Comparison of ENCODE assay signal across 12 cellular contexts in the genomic region with DNA sequence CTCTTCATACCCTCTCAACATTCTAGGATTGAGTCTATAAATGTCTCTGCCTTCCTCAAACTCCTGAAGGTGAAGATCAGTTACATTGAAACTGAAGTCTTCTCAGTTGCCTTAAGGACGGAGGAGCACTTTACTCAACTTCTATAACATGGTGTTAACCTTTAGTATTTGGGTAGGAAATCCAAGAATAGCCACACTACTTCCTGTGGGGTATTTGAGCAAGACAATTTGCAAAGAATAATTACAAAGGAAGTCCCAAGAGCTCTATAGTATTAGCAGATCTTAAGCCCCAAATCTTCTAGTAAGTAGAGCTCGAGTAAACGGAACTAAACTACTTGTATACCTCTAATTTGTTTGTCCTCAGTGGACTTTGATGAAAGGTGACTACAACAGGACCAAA.
DNase-seq lines count a peak whose midpoint lies in the region; ATAC-seq lines count a peak whose summit lies in the region.
"Had no signal": no experiment of that assay in that cellular context is flagged by ENCODE, and none has a peak within 500 bp of the region (broad histone marks: within the 10 kb centered on the region; RNA-seq: fewer than 3 reads in every experiment).

No MANE protein-coding gene starts in this region.

- H3K4me3 Mint-ChIP-seq in stimulated activated naive CD8-positive, alpha-beta T cell treated with anti-CD3 and anti-CD28 coated beads, Interleukin-15, amount 100 ng/mL, for 72 hours, result peak overlapping the region in 1 of 2 donors; percentile 41
- peak overlapping the region in 2 of 3 donors; percentile 28 to 47 for H3K4me3 Mint-ChIP-seq in T-cell
- H3K4me3 Mint-ChIP-seq in stimulated activated naive CD8-positive, alpha-beta T cell treated with anti-CD3 and anti-CD28 coated beads, Interleukin-15, Interleukin-2, amounts not matched to agents 100 ng/mL and 50 ng/mL, for 24 hours, result peak overlapping the region; percentile 30

- H3K4me1 Mint-ChIP-seq in stimulated activated naive CD8-positive, alpha-beta T cell treated with anti-CD3 and anti-CD28 coated beads, Interleukin-15, amount 100 ng/mL, for 72 hours, result peaks cover 21% of the 10 kb centered on the region
- H3K4me1 Mint-ChIP-seq in T-cell, result peaks cover 27 to 48% (median 43%) of the 10 kb centered on the region in 3 donors
- peaks cover 27% of the 10 kb centered on the region for H3K4me1 Mint-ChIP-seq in stimulated activated naive CD8-positive, alpha-beta T cell treated with anti-CD3 and anti-CD28 coated beads, Interleukin-15, Interleukin-2, amounts not matched to agents 100 ng/mL and 50 ng/mL, for 24 hours (ENCODE audit: low read depth)

- peaks cover 80% of the 10 kb centered on the region for H3K36me3 Mint-ChIP-seq in T-cell
- H3K36me3 Mint-ChIP-seq in stimulated activated naive CD8-positive, alpha-beta T cell treated with anti-CD3 and anti-CD28 coated beads, Interleukin-15, Interleukin-2, amounts not matched to agents 100 ng/mL and 50 ng/mL, for 24 hours (ENCODE audit: low read depth), result peaks cover 84% of the 10 kb centered on the region

- DNase-seq in stimulated activated naive CD8-positive, alpha-beta T cell treated with anti-CD3 and anti-CD28 coated beads, Interleukin-15, Interleukin-2, amounts not matched to agents 100 U/mL and 50 U/mL, for 24 hours, result no peak
- no peak for DNase-seq in stimulated activated naive CD8-positive, alpha-beta T cell treated with anti-CD3 and anti-CD28 coated beads, Interleukin-15, amount 100 ng/mL, for 72 hours
- DNase-seq in T-cell, result no peak
- DNase-seq in NCI-H524 (lab: John Stamatoyannopoulos, UW), result no peak
- no peak for DNase-seq in nucleus accumbens (lab: John Stamatoyannopoulos, UW)
- DNase-seq: NCI-H2081, sigmoid colon, upper lobe of right lung had no signal

- CTCF ChIA-PET in T-cell (lab: Charles Lee), result interaction anchor here in 1 of 2 donors (0.6 kb wide), 1 partner anchor 656 kb away, joined by 3 read pairs; no protein-coding TSS in a partner anchor

- H3K9me3 Mint-ChIP-seq in stimulated activated naive CD8-positive, alpha-beta T cell treated with anti-CD3 and anti-CD28 coated beads, Interleukin-15, amount 100 ng/mL, for 72 hours, result peaks cover 0 to 4% of the 10 kb centered on the region in 2 donors
- H3K9me3 Mint-ChIP-seq in T-cell, result peaks cover 0 to 3% (median 0%) of the 10 kb centered on the region in 3 donors
- no peaks in the 10 kb centered on the region for H3K9me3 Mint-ChIP-seq in stimulated activated naive CD8-positive, alpha-beta T cell treated with anti-CD3 and anti-CD28 coated beads, Interleukin-15, Interleukin-2, amounts not matched to agents 100 ng/mL and 50 ng/mL, for 24 hours

- no peaks in the 10 kb centered on the region for H3K27me3 Mint-ChIP-seq in stimulated activated naive CD8-positive, alpha-beta T cell treated with anti-CD3 and anti-CD28 coated beads, Interleukin-15, amount 100 ng/mL, for 72 hours
- no peaks in the 10 kb centered on the region for H3K27me3 Mint-ChIP-seq in T-cell
- no peaks in the 10 kb centered on the region for H3K27me3 Mint-ChIP-seq in stimulated activated naive CD8-positive, alpha-beta T cell treated with anti-CD3 and anti-CD28 coated beads, Interleukin-15, Interleukin-2, amounts not matched to agents 100 ng/mL and 50 ng/mL, for 24 hours

- H3K27ac Mint-ChIP-seq in stimulated activated naive CD8-positive, alpha-beta T cell treated with anti-CD3 and anti-CD28 coated beads, Interleukin-15, amount 100 ng/mL, for 72 hours, result peak overlapping the region in 1 of 2 donors; percentile 90
- peak overlapping the region; percentile 39 to 72 for H3K27ac Mint-ChIP-seq in T-cell
- H3K27ac Mint-ChIP-seq in stimulated activated naive CD8-positive, alpha-beta T cell treated with anti-CD3 and anti-CD28 coated beads, Interleukin-15, Interleukin-2, amounts not matched to agents 100 ng/mL and 50 ng/mL, for 24 hours, result peak overlapping the region; percentile 82

- POLR2A ChIA-PET in T-cell (lab: Charles Lee), result no interaction called here

- ATAC-seq in stimulated activated naive CD8-positive, alpha-beta T cell treated with anti-CD3 and anti-CD28 coated beads, Interleukin-15, Interleukin-2, amounts not matched to agents 100 U/mL and 50 U/mL, for 24 hours, result peak; percentile 32
- ATAC-seq in stimulated activated naive CD8-positive, alpha-beta T cell treated with anti-CD3 and anti-CD28 coated beads, Interleukin-15, amount 100 ng/mL, for 72 hours, result no peak
- peak; percentile 56 for ATAC-seq in HG02642 (IDR thresholded peaks at IDR 0.05; ENCODE audit: poor library complexity, unreplicated experiment)
- ATAC-seq in T-cell (replicated peaks in 1 of 4), result peak in 2 of 4 experiments; percentile 32 to 51
- ATAC-seq in HG03521 (IDR thresholded peaks at IDR 0.05; ENCODE audit: unreplicated experiment), result no peak
- ATAC-seq: Panc1, upper lobe of right lung had no signal

Comparison
In these comparisons a context has a peak if more than half of its experiments do, and no peak if none do; other contexts are left out.
1. ATAC-seq: peak in stimulated activated naive CD8-positive, alpha-beta T cell treated with anti-CD3 and anti-CD28 coated beads, Interleukin-15, Interleukin-2, amounts not matched to agents 100 U/mL and 50 U/mL, for 24 hours (single experiment) and HG02642 (single experiment); none in stimulated activated naive CD8-positive, alpha-beta T cell treated with anti-CD3 and anti-CD28 coated beads, Interleukin-15, amount 100 ng/mL, for 72 hours (single experiment) and HG03521 (single experiment).